8 cellular contexts compared by ENCODE assay signal in the genomic region with DNA sequence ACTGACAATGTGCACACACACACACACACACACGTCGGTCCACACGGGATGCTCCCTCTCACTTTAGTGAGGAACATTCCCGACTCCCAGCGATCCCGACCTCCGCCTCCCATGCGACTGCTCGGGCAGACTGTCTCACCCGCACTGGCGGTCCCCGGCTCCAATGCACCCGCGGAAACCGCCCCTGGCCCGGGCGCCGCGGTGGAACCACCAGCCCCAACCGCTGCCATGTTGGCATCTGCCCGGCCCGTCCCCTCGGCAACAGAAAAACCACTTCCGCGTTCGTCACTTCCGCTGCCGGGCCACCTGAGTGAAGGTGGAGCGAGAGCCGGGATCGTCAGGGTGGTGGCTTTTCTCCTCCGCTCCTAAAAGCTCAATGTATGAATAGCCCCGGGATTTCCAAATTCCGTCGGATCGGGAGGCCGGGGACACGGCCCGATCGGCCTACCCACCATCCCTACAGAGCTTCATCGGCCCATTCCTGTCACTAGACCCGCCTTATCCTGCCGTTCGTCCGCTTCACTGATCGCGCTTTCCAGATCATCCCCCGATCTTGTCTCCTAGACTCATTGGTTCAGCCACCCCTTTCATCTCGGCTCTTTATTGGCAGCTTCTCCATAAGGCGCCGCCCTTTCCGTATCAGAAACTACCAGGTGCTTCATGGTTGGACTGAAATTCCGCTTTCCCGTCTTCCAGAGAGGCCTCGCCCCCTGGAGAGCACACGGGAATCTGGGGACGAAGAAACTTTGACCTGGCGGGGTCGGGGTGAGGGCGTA. TPM values are rescaled to one million over a fixed set of nuclear protein-coding genes. Genes with fewer than 3 reads are reported as not detected.
DNase-seq lines count a peak whose midpoint lies in the region; ATAC-seq and TF ChIP-seq lines count a peak whose summit lies in the region.

A gene (minus strand): TSS at position 240 of the 776 bp plus-strand sequence. CDS start 10 bp downstream, at position 230.

- H3K4me1 ChIP-seq in cardiac muscle cell (ENCODE audit: low read depth): peaks cover 4% of the 10 kb centered on the region
- peaks cover 4% of the 10 kb centered on the region for H3K4me1 ChIP-seq in parathyroid adenoma
- peaks cover 0 to 17% (median 0%) of the 10 kb centered on the region in 4 donors for H3K4me1 ChIP-seq in tibial nerve

- peak in 1 of 2 donors; percentile 76 for TF ChIP-seq EP300 in tibial nerve (IDR thresholded peaks at IDR 0.05)

- H3K27me3 ChIP-seq in cardiac muscle cell (no peaks in the 10 kb centered on the region), parathyroid adenoma (ENCODE audit: control insufficient read depth, insufficient read depth, low read length) (no peaks in the 10 kb centered on the region), tibial nerve (no peaks in the 10 kb centered on the region)

- H3K9ac ChIP-seq in parathyroid adenoma: no peak within 1 kb of the TSS

- H3K36me3 ChIP-seq in cardiac muscle cell (peaks cover 6% of the 10 kb centered on the region), parathyroid adenoma (ENCODE audit: control insufficient read depth, insufficient read depth, low read length) (no peaks in the 10 kb centered on the region), tibial nerve (peaks cover 0 to 17% (median 0%) of the 10 kb centered on the region in 3 donors)

- H3K4me3 ChIP-seq in GM08714 (ENCODE audit: low read length) (peak within 1 kb of the TSS; percentile 96), cardiac muscle cell (peak within 1 kb of the TSS; percentile 88), parathyroid adenoma (ENCODE audit: low read depth, low read length) (peak within 1 kb of the TSS; percentile 72), tibial nerve (peak within 1 kb of the TSS; percentile 43 to 77 (median 56))

- H3K27ac ChIP-seq in cardiac muscle cell (peak within 1 kb of the TSS; percentile 61), parathyroid adenoma (peak within 1 kb of the TSS; percentile 92), tibial nerve (peak within 1 kb of the TSS; percentile 64 to 89 (median 78))

- peak within 1 kb of the TSS; percentile 73 for H3K4me2 ChIP-seq in parathyroid adenoma (ENCODE audit: low read length)

- peak; percentile 75 for ATAC-seq in HG02642 (IDR thresholded peaks at IDR 0.05; ENCODE audit: poor library complexity, unreplicated experiment)

- no peaks in the 10 kb centered on the region for H3K9me3 ChIP-seq in cardiac muscle cell (ENCODE audit: low read depth)
- H3K9me3 ChIP-seq in parathyroid adenoma (ENCODE audit: control insufficient read depth, low read length): no peaks in the 10 kb centered on the region
- no peaks in the 10 kb centered on the region for H3K9me3 ChIP-seq in tibial nerve

- DNase-seq in NCI-H146 (lab: John Stamatoyannopoulos, UW) (peak; percentile 86), T follicular helper cell (ENCODE audit: low read depth) (peak; percentile 85), cardiac muscle cell (ENCODE audit: low read depth in 1 of 2, low spot score in 1 of 2) (peak; percentile 69 to 91), tibial nerve (ENCODE audit: low spot score in 2 of 2) (peak; percentile 68 to 71)
- peak; percentile 70 for DNase-seq in activated naive CD8-positive, alpha-beta T cell treated with anti-CD3 and anti-CD28 coated beads, Interleukin-2, amount 50 U/mL, for 16 hours (ENCODE audit: low read depth, low spot score)

- WGBS in tibial nerve, 2 donors: 0 to 35% methylated on average over 21 to 47 of the region's 60 CpGs

- H2AFZ ChIP-seq in parathyroid adenoma: peak within 1 kb of the TSS; percentile 80

- TF ChIP-seq POLR2A in tibial nerve (IDR thresholded peaks at IDR 0.05): peak in 1 of 2 donors; percentile 56

- TF ChIP-seq CTCF in cardiac muscle cell (IDR thresholded peaks at IDR 0.05; ENCODE audit: low read depth, low read length) (no peak), parathyroid adenoma (IDR thresholded peaks at IDR 0.05) (no peak), tibial nerve (IDR thresholded peaks at IDR 0.05) (no peak)

- peaks cover 10% of the 10 kb centered on the region for H3K79me2 ChIP-seq in parathyroid adenoma

RNA-seq across cellular contexts. Expression of the gene that starts here (rescaled TPM):
- total RNA-seq in cardiac muscle cell (17.3 and 22.2 TPM in 2 replicates), tibial nerve (10 to 100 TPM; 17.0 to 35.5 (median 17.1) TPM)
- polyA plus RNA-seq in cardiac muscle cell: 41.8 and 51.4 TPM in 2 replicates

Comparison
In these comparisons a context has a peak if more than half of its experiments do, and no peak if none do; other contexts are left out.
1. Peak in every context shown above with its lines: DNase-seq, ATAC-seq, H3K4me3 ChIP-seq and H3K27ac ChIP-seq.